ENCODE assay signal across 1 cellular context in the genomic region with DNA sequence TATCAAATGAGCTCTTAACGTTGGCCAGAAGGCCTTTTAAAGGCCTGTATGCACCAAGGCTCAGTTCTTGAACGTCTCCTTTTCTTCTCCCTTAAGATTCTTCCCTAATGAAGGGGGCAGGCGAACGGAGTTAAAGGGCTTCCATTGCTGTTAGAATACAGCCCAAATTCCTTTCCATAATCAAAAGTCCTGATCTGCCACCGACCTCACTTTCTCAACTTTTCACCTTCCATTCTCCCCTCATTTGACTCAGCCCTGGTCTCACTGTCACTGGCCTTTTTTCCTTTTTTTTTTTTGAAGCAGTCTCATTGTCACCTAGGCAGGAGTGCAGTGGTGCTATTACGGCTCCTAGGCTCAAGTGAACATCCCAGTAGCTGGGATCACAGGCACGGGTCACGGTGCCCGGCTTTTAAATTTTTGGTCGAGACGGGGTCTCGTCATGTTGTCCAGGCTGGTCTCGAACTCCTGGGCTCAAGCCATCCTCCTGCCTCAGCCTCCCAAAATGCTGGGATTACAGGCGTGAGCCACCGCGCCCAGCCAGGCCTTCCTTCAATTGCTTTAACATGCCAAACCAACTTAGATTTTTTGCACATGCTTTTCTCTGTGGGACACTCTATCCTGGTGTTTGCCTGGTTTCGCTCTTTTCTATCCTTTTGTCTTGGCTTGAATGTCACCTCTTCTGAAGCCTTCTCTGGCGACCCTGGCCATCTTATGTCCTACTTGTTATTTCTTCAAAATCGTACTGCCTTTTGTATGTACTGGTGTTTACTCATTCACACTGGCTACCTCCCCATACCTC.
TF ChIP-seq lines count a peak whose summit lies in the region.

No MANE protein-coding gene starts in this region.

TF ChIP-seq in GM23338, 12 proteins besides CTCF, POLR2A, EP300 and RAD21 (continued from another document):
- TF ChIP-seq, protein P1, sequence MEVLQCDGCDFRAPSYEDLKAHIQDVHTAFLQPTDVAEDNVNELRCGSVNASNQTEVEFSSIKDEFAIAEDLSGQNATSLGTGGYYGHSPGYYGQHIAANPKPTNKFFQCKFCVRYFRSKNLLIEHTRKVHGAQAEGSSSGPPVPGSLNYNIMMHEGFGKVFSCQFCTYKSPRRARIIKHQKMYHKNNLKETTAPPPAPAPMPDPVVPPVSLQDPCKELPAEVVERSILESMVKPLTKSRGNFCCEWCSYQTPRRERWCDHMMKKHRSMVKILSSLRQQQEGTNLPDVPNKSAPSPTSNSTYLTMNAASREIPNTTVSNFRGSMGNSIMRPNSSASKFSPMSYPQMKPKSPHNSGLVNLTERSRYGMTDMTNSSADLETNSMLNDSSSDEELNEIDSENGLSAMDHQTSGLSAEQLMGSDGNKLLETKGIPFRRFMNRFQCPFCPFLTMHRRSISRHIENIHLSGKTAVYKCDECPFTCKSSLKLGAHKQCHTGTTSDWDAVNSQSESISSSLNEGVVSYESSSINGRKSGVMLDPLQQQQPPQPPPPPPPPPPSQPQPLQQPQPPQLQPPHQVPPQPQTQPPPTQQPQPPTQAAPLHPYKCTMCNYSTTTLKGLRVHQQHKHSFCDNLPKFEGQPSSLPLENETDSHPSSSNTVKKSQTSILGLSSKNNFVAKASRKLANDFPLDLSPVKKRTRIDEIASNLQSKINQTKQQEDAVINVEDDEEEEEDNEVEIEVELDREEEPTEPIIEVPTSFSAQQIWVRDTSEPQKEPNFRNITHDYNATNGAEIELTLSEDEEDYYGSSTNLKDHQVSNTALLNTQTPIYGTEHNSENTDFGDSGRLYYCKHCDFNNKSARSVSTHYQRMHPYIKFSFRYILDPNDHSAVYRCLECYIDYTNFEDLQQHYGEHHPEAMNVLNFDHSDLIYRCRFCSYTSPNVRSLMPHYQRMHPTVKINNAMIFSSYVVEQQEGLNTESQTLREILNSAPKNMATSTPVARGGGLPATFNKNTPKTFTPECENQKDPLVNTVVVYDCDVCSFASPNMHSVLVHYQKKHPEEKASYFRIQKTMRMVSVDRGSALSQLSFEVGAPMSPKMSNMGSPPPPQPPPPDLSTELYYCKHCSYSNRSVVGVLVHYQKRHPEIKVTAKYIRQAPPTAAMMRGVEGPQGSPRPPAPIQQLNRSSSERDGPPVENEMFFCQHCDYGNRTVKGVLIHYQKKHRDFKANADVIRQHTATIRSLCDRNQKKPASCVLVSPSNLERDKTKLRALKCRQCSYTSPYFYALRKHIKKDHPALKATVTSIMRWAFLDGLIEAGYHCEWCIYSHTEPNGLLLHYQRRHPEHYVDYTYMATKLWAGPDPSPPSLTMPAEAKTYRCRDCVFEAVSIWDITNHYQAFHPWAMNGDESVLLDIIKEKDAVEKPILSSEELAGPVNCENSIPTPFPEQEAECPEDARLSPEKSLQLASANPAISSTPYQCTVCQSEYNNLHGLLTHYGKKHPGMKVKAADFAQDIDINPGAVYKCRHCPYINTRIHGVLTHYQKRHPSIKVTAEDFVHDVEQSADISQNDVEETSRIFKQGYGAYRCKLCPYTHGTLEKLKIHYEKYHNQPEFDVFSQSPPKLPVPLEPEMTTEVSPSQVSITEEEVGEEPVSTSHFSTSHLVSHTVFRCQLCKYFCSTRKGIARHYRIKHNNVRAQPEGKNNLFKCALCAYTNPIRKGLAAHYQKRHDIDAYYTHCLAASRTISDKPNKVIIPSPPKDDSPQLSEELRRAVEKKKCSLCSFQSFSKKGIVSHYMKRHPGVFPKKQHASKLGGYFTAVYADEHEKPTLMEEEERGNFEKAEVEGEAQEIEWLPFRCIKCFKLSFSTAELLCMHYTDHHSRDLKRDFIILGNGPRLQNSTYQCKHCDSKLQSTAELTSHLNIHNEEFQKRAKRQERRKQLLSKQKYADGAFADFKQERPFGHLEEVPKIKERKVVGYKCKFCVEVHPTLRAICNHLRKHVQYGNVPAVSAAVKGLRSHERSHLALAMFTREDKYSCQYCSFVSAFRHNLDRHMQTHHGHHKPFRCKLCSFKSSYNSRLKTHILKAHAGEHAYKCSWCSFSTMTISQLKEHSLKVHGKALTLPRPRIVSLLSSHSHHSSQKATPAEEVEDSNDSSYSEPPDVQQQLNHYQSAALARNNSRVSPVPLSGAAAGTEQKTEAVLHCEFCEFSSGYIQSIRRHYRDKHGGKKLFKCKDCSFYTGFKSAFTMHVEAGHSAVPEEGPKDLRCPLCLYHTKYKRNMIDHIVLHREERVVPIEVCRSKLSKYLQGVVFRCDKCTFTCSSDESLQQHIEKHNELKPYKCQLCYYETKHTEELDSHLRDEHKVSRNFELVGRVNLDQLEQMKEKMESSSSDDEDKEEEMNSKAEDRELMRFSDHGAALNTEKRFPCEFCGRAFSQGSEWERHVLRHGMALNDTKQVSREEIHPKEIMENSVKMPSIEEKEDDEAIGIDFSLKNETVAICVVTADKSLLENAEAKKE (CRISPR knock-in tag; IDR thresholded peaks at IDR 0.05): no peak
- TF ChIP-seq, protein P2, sequence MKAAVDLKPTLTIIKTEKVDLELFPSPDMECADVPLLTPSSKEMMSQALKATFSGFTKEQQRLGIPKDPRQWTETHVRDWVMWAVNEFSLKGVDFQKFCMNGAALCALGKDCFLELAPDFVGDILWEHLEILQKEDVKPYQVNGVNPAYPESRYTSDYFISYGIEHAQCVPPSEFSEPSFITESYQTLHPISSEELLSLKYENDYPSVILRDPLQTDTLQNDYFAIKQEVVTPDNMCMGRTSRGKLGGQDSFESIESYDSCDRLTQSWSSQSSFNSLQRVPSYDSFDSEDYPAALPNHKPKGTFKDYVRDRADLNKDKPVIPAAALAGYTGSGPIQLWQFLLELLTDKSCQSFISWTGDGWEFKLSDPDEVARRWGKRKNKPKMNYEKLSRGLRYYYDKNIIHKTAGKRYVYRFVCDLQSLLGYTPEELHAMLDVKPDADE (IDR thresholded peaks at IDR 0.05): no peak
- no peak for TF ChIP-seq POLR2AphosphoS5 (IDR thresholded peaks at IDR 0.05; ENCODE audit: low read depth)
- TF ChIP-seq NANOG (IDR thresholded peaks at IDR 0.05; ENCODE audit: borderline replicate concordance): no peak
- no peak for TF ChIP-seq JUNB (IDR thresholded peaks at IDR 0.05; ENCODE audit: unreplicated experiment)
- no peak for TF ChIP-seq STAT1 (IDR thresholded peaks at IDR 0.05; ENCODE audit: unreplicated experiment)
